9 cellular contexts compared by ENCODE assay signal in the genomic region with DNA sequence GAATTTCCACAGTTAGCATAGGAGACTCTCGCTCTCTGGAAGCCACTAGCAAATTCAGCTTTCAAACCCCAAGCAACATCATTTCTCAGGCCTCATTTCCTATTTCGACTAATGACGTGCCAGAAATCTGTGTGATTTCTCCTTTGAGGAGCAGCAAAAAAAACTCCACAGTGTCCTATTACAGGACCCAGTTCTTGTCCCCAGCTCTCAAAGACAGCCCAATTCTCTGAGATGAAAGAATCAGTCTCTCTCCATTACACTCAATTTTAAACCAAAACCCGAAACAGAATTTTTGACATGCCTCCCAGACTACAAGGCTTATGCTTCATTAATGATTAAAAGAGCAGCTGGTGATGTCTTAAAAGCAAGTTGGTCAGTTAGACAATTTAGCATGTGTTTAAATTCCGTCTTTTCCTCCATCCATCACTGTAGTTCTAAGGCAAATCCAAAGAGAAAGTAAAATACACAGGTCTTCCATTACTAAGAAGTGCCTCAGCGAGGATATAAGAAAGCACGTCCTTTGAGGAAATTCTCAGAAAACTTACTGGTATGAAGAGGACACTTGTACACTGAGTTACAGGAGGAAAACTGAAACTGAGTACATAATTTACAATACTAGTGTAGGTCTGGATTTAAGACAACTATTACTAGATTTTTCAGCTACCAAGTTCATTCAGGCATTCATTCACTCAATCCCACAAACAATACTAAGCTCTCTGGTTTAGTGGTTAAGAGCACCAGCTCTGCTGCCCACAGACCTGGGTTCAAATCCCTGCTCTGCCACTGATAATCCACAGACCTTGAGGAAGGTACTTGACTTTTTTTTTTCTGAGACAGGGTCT. TPM values are rescaled to one million over a fixed set of nuclear protein-coding genes. Genes with fewer than 3 reads are reported as not detected.
DNase-seq lines count a peak whose midpoint lies in the region; TF ChIP-seq lines count a peak whose summit lies in the region.
"Had no signal": no experiment of that assay in that cellular context is flagged by ENCODE, and none has a peak within 500 bp of the region (broad histone marks: within the 10 kb centered on the region; RNA-seq: fewer than 3 reads in every experiment).

No MANE protein-coding gene starts in this region.

- peak overlapping the region; percentile 1 to 60 for H3K9ac ChIP-seq in mucosa of rectum (ENCODE audit: low read depth in 1 of 2, low read length in 2 of 2)
- H3K9ac ChIP-seq in MM.1S (ENCODE audit: low read length), result no peak overlapping the region

- H3K36me3 ChIP-seq in mucosa of rectum (ENCODE audit: control insufficient read depth in 2 of 2, insufficient read depth in 2 of 2, low read length in 2 of 2) (peaks cover 2 to 3% of the 10 kb centered on the region in 2 donors), MM.1S (replicated peaks; ENCODE audit: insufficient read depth, low read length) (no peaks in the 10 kb centered on the region)

- H3K27ac ChIP-seq in caudate nucleus (ENCODE audit: low read depth, low read length) (peak overlapping the region; percentile 42), mucosa of rectum (ENCODE audit: low read depth in 2 of 2, low read length in 2 of 2) (peak overlapping the region; percentile 78 to 93), MM.1S (ENCODE audit: low read length) (no peak overlapping the region)

- peaks cover 52% of the 10 kb centered on the region for H3K4me1 Mint-ChIP-seq in activated CD4-positive, alpha-beta T cell treated with anti-CD3 and anti-CD28 coated beads, Interleukin-2, amount 10 ng/mL, durations not matched to agents 24 days and 14 days

- H3K9me3 ChIP-seq in mucosa of rectum (ENCODE audit: control insufficient read depth in 2 of 2, low read length in 2 of 2), result no peaks in the 10 kb centered on the region
- H3K9me3 ChIP-seq in MM.1S (replicated peaks; ENCODE audit: insufficient read depth, low read length), result no peaks in the 10 kb centered on the region

- intact Hi-C loops in activated CD4-positive, alpha-beta T cell treated with anti-CD3 and anti-CD28 coated beads, Interleukin-2, amount 10 ng/mL, durations not matched to agents 24 days and 14 days (cut with micrococcal nuclease), result loop anchor here (1.0 to 5.0 kb wide), 3 partner anchors 40 to 107 kb away; a partner anchor contains a TSS

- peaks cover 78% of the 10 kb centered on the region for H3K79me2 ChIP-seq in MM.1S (ENCODE audit: low read length)

- H3K27me3 ChIP-seq in mucosa of rectum (ENCODE audit: control insufficient read depth in 2 of 2, insufficient read depth in 2 of 2, low read length in 2 of 2) (no peaks in the 10 kb centered on the region), MM.1S (replicated peaks; ENCODE audit: insufficient read depth, low read length) (no peaks in the 10 kb centered on the region)

- peak; percentile 78 for DNase-seq in activated CD4-positive, alpha-beta T cell treated with anti-CD3 and anti-CD28 coated beads, Interleukin-2, amount 10 ng/mL, durations not matched to agents 24 days and 14 days
- no peak for DNase-seq in activated CD4-positive, alpha-beta T cell treated with anti-CD3 and anti-CD28 coated beads for 4 hours
- DNase-seq in HT1080 (ENCODE audit: low read depth) (peak; percentile 41), caudate nucleus (lab: John Stamatoyannopoulos, UW) (no peak), NCI-H510A treated with DMSO at 0.1 percent for 48 hours (lab: John Stamatoyannopoulos, UW) (no peak), MM.1S (no peak), KG1 (lab: John Stamatoyannopoulos, UW) (no peak)
- DNase-seq: DND-41 had no signal

- H3K9me2 ChIP-seq in MM.1S (replicated peaks; ENCODE audit: insufficient read depth, low read length), result no peaks in the 10 kb centered on the region

- H3K4me2 ChIP-seq in MM.1S (ENCODE audit: low read depth, low read length), result no peak overlapping the region

- H3F3A ChIP-seq in MM.1S (ENCODE audit: insufficient read depth, low read length), result peaks cover 9% of the 10 kb centered on the region

- H3K27ac Mint-ChIP-seq in activated CD4-positive, alpha-beta T cell treated with anti-CD3 and anti-CD28 coated beads, Interleukin-2, amount 10 ng/mL, durations not matched to agents 24 days and 14 days, result peak overlapping the region; percentile 99

- H4K20me1 ChIP-seq in MM.1S (ENCODE audit: insufficient read depth, low read length), result no peaks in the 10 kb centered on the region

- H3K27me3 Mint-ChIP-seq in activated CD4-positive, alpha-beta T cell treated with anti-CD3 and anti-CD28 coated beads, Interleukin-2, amount 10 ng/mL, durations not matched to agents 24 days and 14 days, result no peaks in the 10 kb centered on the region

- peak overlapping the region; percentile 84 for H3K4me3 Mint-ChIP-seq in activated CD4-positive, alpha-beta T cell treated with anti-CD3 and anti-CD28 coated beads, Interleukin-2, amount 10 ng/mL, durations not matched to agents 24 days and 14 days

- no peak overlapping the region for H2AFZ ChIP-seq in MM.1S (ENCODE audit: low read length)

- peaks cover 3% of the 10 kb centered on the region for H3K9me3 Mint-ChIP-seq in activated CD4-positive, alpha-beta T cell treated with anti-CD3 and anti-CD28 coated beads, Interleukin-2, amount 10 ng/mL, durations not matched to agents 24 days and 14 days

- peaks cover 27 to 46% of the 10 kb centered on the region in 2 donors for H3K4me1 ChIP-seq in mucosa of rectum (ENCODE audit: control insufficient read depth in 2 of 2, insufficient read depth in 2 of 2, low read length in 2 of 2)
- H3K4me1 ChIP-seq in MM.1S (ENCODE audit: low read length), result peaks cover 19% of the 10 kb centered on the region

- H3K4me3 ChIP-seq in mucosa of rectum (ENCODE audit: low read length in 2 of 2), result peak overlapping the region; percentile 16 to 60
- no peak overlapping the region for H3K4me3 ChIP-seq in MM.1S (ENCODE audit: low read length)

- H3K36me3 Mint-ChIP-seq in activated CD4-positive, alpha-beta T cell treated with anti-CD3 and anti-CD28 coated beads, Interleukin-2, amount 10 ng/mL, durations not matched to agents 24 days and 14 days (ENCODE audit: low read depth), result peaks cover 15% of the 10 kb centered on the region

- TF ChIP-seq CTCF in MM.1S (IDR thresholded peaks at IDR 0.05; ENCODE audit: low read length), result no peak

RNA-seq across cellular contexts. Expression of a gene that starts 12.5 kb away (rescaled TPM):
- total RNA-seq in activated CD4-positive, alpha-beta T cell treated with anti-CD3 and anti-CD28 coated beads, Interleukin-2, amount 10 ng/mL, durations not matched to agents 24 days and 14 days, result 8.8 and 10.0 TPM in 2 replicates
- 13.5 and 17.5 TPM in 2 replicates for total RNA-seq in HT1080 (2014; rRNA removed; shearing (Covaris generic))
- polyA plus RNA-seq in HT1080 (2015; cell fraction: cytosol; rRNA removed), result 14.8 and 21.7 TPM in 2 replicates
- polyA plus RNA-seq in HT1080 (2015; cell fraction: nucleus; rRNA removed), result 38.6 and 45.3 TPM in 2 replicates

RNA-seq across cellular contexts. Expression of a gene that starts 12.9 kb away (rescaled TPM):
- 0.42 TPM in 1 of 2 replicates, not detected in the other for total RNA-seq in activated CD4-positive, alpha-beta T cell treated with anti-CD3 and anti-CD28 coated beads, Interleukin-2, amount 10 ng/mL, durations not matched to agents 24 days and 14 days
- 0.47 and 1.1 TPM in 2 replicates for total RNA-seq in HT1080 (2014; rRNA removed; shearing (Covaris generic))
- polyA plus RNA-seq in HT1080 (2015; cell fraction: cytosol; rRNA removed), result 0.23 and 1.6 TPM in 2 replicates
- polyA plus RNA-seq in HT1080 (2015; cell fraction: nucleus; rRNA removed), result 3.0 and 3.1 TPM in 2 replicates

Comparison
In these comparisons a context has a peak if more than half of its experiments do, and no peak if none do; other contexts are left out.
1. DNase-seq: peak in activated CD4-positive, alpha-beta T cell treated with anti-CD3 and anti-CD28 coated beads, Interleukin-2, amount 10 ng/mL, durations not matched to agents 24 days and 14 days (single experiment) and HT1080 (single experiment); none in activated CD4-positive, alpha-beta T cell treated with anti-CD3 and anti-CD28 coated beads for 4 hours (0 of 2), caudate nucleus (0 of 61), NCI-H510A treated with DMSO at 0.1 percent for 48 hours (single experiment), MM.1S (single experiment) and KG1 (single experiment).